1 cellular context compared by ENCODE assay signal in genomic region chr12:130832561-130833209, GRCh38.
TF ChIP-seq lines count a peak whose summit lies in the region.

No MANE protein-coding gene starts in this region.

TF ChIP-seq in K562, 482 proteins besides CTCF, POLR2A, EP300 and RAD21 (continued from another document):
- TF ChIP-seq, protein P1, sequence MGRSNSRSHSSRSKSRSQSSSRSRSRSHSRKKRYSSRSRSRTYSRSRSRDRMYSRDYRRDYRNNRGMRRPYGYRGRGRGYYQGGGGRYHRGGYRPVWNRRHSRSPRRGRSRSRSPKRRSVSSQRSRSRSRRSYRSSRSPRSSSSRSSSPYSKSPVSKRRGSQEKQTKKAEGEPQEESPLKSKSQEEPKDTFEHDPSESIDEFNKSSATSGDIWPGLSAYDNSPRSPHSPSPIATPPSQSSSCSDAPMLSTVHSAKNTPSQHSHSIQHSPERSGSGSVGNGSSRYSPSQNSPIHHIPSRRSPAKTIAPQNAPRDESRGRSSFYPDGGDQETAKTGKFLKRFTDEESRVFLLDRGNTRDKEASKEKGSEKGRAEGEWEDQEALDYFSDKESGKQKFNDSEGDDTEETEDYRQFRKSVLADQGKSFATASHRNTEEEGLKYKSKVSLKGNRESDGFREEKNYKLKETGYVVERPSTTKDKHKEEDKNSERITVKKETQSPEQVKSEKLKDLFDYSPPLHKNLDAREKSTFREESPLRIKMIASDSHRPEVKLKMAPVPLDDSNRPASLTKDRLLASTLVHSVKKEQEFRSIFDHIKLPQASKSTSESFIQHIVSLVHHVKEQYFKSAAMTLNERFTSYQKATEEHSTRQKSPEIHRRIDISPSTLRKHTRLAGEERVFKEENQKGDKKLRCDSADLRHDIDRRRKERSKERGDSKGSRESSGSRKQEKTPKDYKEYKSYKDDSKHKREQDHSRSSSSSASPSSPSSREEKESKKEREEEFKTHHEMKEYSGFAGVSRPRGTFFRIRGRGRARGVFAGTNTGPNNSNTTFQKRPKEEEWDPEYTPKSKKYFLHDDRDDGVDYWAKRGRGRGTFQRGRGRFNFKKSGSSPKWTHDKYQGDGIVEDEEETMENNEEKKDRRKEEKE (IDR thresholded peaks at IDR 0.05; ENCODE audit: borderline replicate concordance in 1 of 2, control insufficient read depth in 1 of 2, low read depth in 2 of 2, low read length in 1 of 2): 0 out of 4 replicates have a peak, but pooled peaks of 1 of the 2 experiments have one; percentile 2
TF ChIP-seq in K562: peak in this region for 79.
